In genomic region chr4:82422616-82423015, GRCh38 we compare ENCODE assay signal across 24 cellular contexts. TPM values are rescaled to one million over a fixed set of nuclear protein-coding genes. Genes with fewer than 3 reads are reported as not detected.
A peak's percentile ranks its signal among the peaks of the same experiment; 100 is the strongest.
DNase-seq lines count a peak whose midpoint lies in the region; ATAC-seq, FAIRE-seq and TF ChIP-seq lines count a peak whose summit lies in the region.
"Had no signal": no experiment of that assay in that cellular context is flagged by ENCODE, and none has a peak within 500 bp of the region (broad histone marks: within the 10 kb centered on the region; RNA-seq: fewer than 3 reads in every experiment).

No MANE protein-coding gene starts in this region.

- TF ChIP-seq EP300 in H1 (IDR thresholded peaks at IDR 0.05; ENCODE audit: borderline replicate concordance in 1 of 2, low read depth in 2 of 2, low read length in 2 of 2) (no peak), ovary (IDR thresholded peaks at IDR 0.05) (no peak)

- H2AK5ac ChIP-seq in H1 (ENCODE audit: low read depth, low read length), result no peak overlapping the region

- no peak; a peak in 1 of 3 replicates for TF ChIP-seq POLR2A in H1 (IDR thresholded peaks at IDR 0.05; ENCODE audit: control extremely low read depth in 1 of 2, low read depth in 2 of 2, low read length in 2 of 2)
- no peak for TF ChIP-seq POLR2A in ovary (IDR thresholded peaks at IDR 0.05)

- no peak overlapping the region for H3K9ac ChIP-seq in H1 (replicated peaks in 1 of 4; ENCODE audit: extremely low read depth in 1 of 4, low read depth in 3 of 4, low read length in 3 of 4)

- H4K91ac ChIP-seq in H1 (replicated peaks; ENCODE audit: insufficient read length, low read length), result no peak overlapping the region

- WGBS in H1 (ENCODE audit: extremely low coverage in 1 of 2, insufficient coverage in 1 of 2, insufficient read length in 1 of 2, insufficient replicate concordance in 2 of 2, low coverage in 1 of 2, low lambda C conversion rate in 2 of 2, missing lambda C conversion rate in 1 of 2), 2 experiments, result 92% methylated on average over 5 of the region's 5 CpGs; no CpG with 5 or more reads in 1 of the 2 experiments
- 77 to 83% (median 78%) methylated on average over 5 of the region's 5 CpGs for WGBS in ovary, 3 donors

- FAIRE-seq in H1 (lab: Jason Lieb, UNC), result peak; percentile 7
- FAIRE-seq: small intestine, urothelium cell line had no signal

- peaks cover 55% of the 10 kb centered on the region for H3K4me1 Mint-ChIP-seq in activated naive CD8-positive, alpha-beta T cell (ENCODE audit: low read depth)
- peaks cover 47% of the 10 kb centered on the region for H3K4me1 Mint-ChIP-seq in activated naive CD8-positive, alpha-beta T cell treated with anti-CD3 and anti-CD28 coated beads, Interleukin-2, amount 50 U/mL, for 24 hours

- no peaks in the 10 kb centered on the region for H3K79me1 ChIP-seq in H1 (ENCODE audit: low read depth, low read length)

- POLR2A ChIA-PET in H1 (lab: Charles Lee; ENCODE audit: partially characterized antibody), result interaction anchor here (1.0 to 4.6 kb wide), 15 partner anchors 9 to 74 kb away, joined by 3 to 152 read pairs (median 9); partner anchors contain the start of gene HNRNPD

- H3K4me1 ChIP-seq in H1 (replicated peaks in 1 of 4; ENCODE audit: control insufficient read depth in 3 of 4, insufficient read depth in 4 of 4, low read length in 3 of 4), result peaks cover 0 to 3% (median 2%) of the 10 kb centered on the region in 4 experiments; a peak in 3 of 7 replicates
- H3K4me1 ChIP-seq in ovary (ENCODE audit: insufficient read depth), result peaks cover 3% of the 10 kb centered on the region

- H2AFZ ChIP-seq in H1 (ENCODE audit: low read length), result no peak overlapping the region

- no peak overlapping the region for H3K23ac ChIP-seq in H1 (ENCODE audit: insufficient read length)

- no peak overlapping the region for H3K56ac ChIP-seq in H1 (replicated peaks; ENCODE audit: insufficient read length, low read depth, low read length)

- DNase-seq in activated naive CD8-positive, alpha-beta T cell treated with anti-CD3 and anti-CD28 coated beads, Interleukin-2, amount 50 U/mL, for 24 hours, result no peak
- DNase-seq in NAMALWA (ENCODE audit: low spot score) (peak; percentile 55), H1 (ENCODE audit: low read depth in 1 of 2, low spot score in 2 of 2) (no peak), ovary (no peak)
- no peak for DNase-seq in stimulated activated naive CD4-positive, alpha-beta T cell treated with Interleukin-2 at 50 U/mL for 16 hours (lab: John Stamatoyannopoulos, UW)
- DNase-seq: activated CD4-positive, alpha-beta T cell treated with anti-CD3 and anti-CD28 coated beads, Interleukin-2, amount 50 U/mL, for 48 hours; activated effector memory CD4-positive, alpha-beta T cell treated with Interleukin-2 at 50 U/mL for 16 hours; activated naive CD8-positive, alpha-beta T cell treated with anti-CD3 and anti-CD28 coated beads, Interleukin-2, amount 10 ng/mL, durations not matched to agents 7 days and 5 days; effector memory CD8-positive, alpha-beta T cell; HCEC 1CT; NCI-H1092; NCI-H1694 treated with DMSO at 0.1 percent for 48 hours; NCI-H2171; NCI-H510A treated with DMSO at 0.1 percent for 48 hours; small intestine; T-helper 2 cell had no signal

- H3K27ac ChIP-seq in H1 (ENCODE audit: low read depth, low read length) (no peak overlapping the region), ovary (no peak overlapping the region)
- H3K27ac ChIP-seq: HL-60, right atrium auricular region, thoracic aorta had no signal

- H3K36me3 ChIP-seq in H1 (ENCODE audit: control insufficient read depth in 2 of 4, insufficient read depth in 4 of 4, low read length in 3 of 4), result peaks cover 12 to 47% (median 37%) of the 10 kb centered on the region in 4 experiments
- H3K36me3 ChIP-seq in ovary, result no peaks in the 10 kb centered on the region

- no peak overlapping the region for H3K4me3 ChIP-seq in H1 (ENCODE audit: extremely low read depth in 1 of 4, insufficient read depth in 2 of 4, low read depth in 3 of 4, low read length in 4 of 4)
- H3K4me3 ChIP-seq in ovary, result no peak overlapping the region
- H3K4me3 ChIP-seq: right atrium auricular region, thoracic aorta had no signal

- no peak overlapping the region for H3K4me3 Mint-ChIP-seq in activated naive CD8-positive, alpha-beta T cell
- no peak overlapping the region for H3K4me3 Mint-ChIP-seq in activated naive CD8-positive, alpha-beta T cell treated with anti-CD3 and anti-CD28 coated beads, Interleukin-2, amount 50 U/mL, for 24 hours
- H3K4me3 Mint-ChIP-seq: activated naive CD8-positive, alpha-beta T cell treated with anti-CD3 and anti-CD28 coated beads, Interleukin-2, amount 10 ng/mL, durations not matched to agents 7 days and 5 days; memory B cell; stimulated activated naive CD8-positive, alpha-beta T cell treated with anti-CD3 and anti-CD28 coated beads, Interleukin-15, Interleukin-2, amounts not matched to agents 100 ng/mL and 50 ng/mL, for 24 hours had no signal

- H2BK12ac ChIP-seq in H1 (ENCODE audit: low read depth, low read length), result no peak overlapping the region

- no peak for TF ChIP-seq CTCF in H1 (IDR thresholded peaks at IDR 0.05; ENCODE audit: control extremely low read depth in 1 of 3, insufficient read depth in 1 of 3, low read depth in 1 of 3, low read length in 3 of 3)
- no peak for TF ChIP-seq CTCF in ovary (IDR thresholded peaks at IDR 0.05)

- no peaks in the 10 kb centered on the region for H3K23me2 ChIP-seq in H1 (ENCODE audit: low read depth, low read length)

- no peak for ATAC-seq in activated naive CD8-positive, alpha-beta T cell treated with anti-CD3 and anti-CD28 coated beads, Interleukin-2, amount 50 U/mL, for 24 hours
- no peak for ATAC-seq in GM18517 (IDR thresholded peaks at IDR 0.05; ENCODE audit: unreplicated experiment)
- ATAC-seq: effector memory CD8-positive, alpha-beta T cell had no signal

- no peaks in the 10 kb centered on the region for H3K27me3 Mint-ChIP-seq in activated naive CD8-positive, alpha-beta T cell
- H3K27me3 Mint-ChIP-seq in activated naive CD8-positive, alpha-beta T cell treated with anti-CD3 and anti-CD28 coated beads, Interleukin-2, amount 50 U/mL, for 24 hours, result peaks cover 2% of the 10 kb centered on the region
- H3K27me3 Mint-ChIP-seq: memory B cell had no signal

- no peak for TF ChIP-seq RAD21 in H1 (IDR thresholded peaks at IDR 0.05 in 1 of 2, conservative IDR thresholded peaks at IDR 0.05 in 1 of 2; ENCODE audit: low read depth in 2 of 2, low read length in 2 of 2)

- H3K4ac ChIP-seq in H1 (replicated peaks; ENCODE audit: insufficient read length, low read depth, low read length), result no peak overlapping the region

- no peak overlapping the region for H2BK5ac ChIP-seq in H1 (ENCODE audit: low read depth, low read length)

- no peaks in the 10 kb centered on the region for H3K27me3 ChIP-seq in H1 (replicated peaks in 1 of 4; ENCODE audit: control insufficient read depth in 3 of 4, extremely low read depth in 1 of 4, insufficient read depth in 3 of 4, low read length in 3 of 4)
- no peaks in the 10 kb centered on the region for H3K27me3 ChIP-seq in ovary
- H3K27me3 ChIP-seq: right atrium auricular region had no signal

- no peak overlapping the region for H4K8ac ChIP-seq in H1 (ENCODE audit: extremely low read depth, insufficient read depth, low read length)

- no peaks in the 10 kb centered on the region for H3K9me3 ChIP-seq in H1 (ENCODE audit: insufficient read depth in 2 of 2, low read depth in 1 of 2, low read length in 1 of 2)
- no peaks in the 10 kb centered on the region for H3K9me3 ChIP-seq in ovary
- H3K9me3 ChIP-seq: right atrium auricular region, thoracic aorta had no signal

- H3K14ac ChIP-seq in H1 (ENCODE audit: insufficient read length), result no peak overlapping the region

- H3K18ac ChIP-seq in H1 (ENCODE audit: extremely low read depth, low read length), result no peak overlapping the region

- no peak overlapping the region for H3K4me2 ChIP-seq in H1 (ENCODE audit: insufficient read depth in 1 of 2, low read depth in 2 of 2, low read length in 2 of 2)

- H3K79me2 ChIP-seq in H1 (ENCODE audit: control insufficient read depth in 1 of 2, insufficient read depth in 2 of 2, low read length in 2 of 2), result peaks cover 9 to 28% of the 10 kb centered on the region in 2 experiments

- peak overlapping the region; percentile 86 for H3K27ac Mint-ChIP-seq in activated naive CD8-positive, alpha-beta T cell
- H3K27ac Mint-ChIP-seq in activated naive CD8-positive, alpha-beta T cell treated with anti-CD3 and anti-CD28 coated beads, Interleukin-2, amount 50 U/mL, for 24 hours, result no peak overlapping the region
- H3K27ac Mint-ChIP-seq: activated naive CD8-positive, alpha-beta T cell treated with anti-CD3 and anti-CD28 coated beads, Interleukin-2, amount 10 ng/mL, durations not matched to agents 7 days and 5 days; memory B cell had no signal

- peaks cover 18 to 20% of the 10 kb centered on the region in 2 experiments for H4K20me1 ChIP-seq in H1 (replicated peaks in 1 of 2; ENCODE audit: control insufficient read depth in 1 of 2, insufficient read depth in 2 of 2, low read length in 2 of 2)

- H3K9me3 Mint-ChIP-seq in activated naive CD8-positive, alpha-beta T cell (ENCODE audit: low read depth), result no peaks in the 10 kb centered on the region
- H3K9me3 Mint-ChIP-seq in activated naive CD8-positive, alpha-beta T cell treated with anti-CD3 and anti-CD28 coated beads, Interleukin-2, amount 50 U/mL, for 24 hours, result no peaks in the 10 kb centered on the region
- H3K9me3 Mint-ChIP-seq: activated naive CD8-positive, alpha-beta T cell treated with anti-CD3 and anti-CD28 coated beads, Interleukin-2, amount 10 ng/mL, durations not matched to agents 7 days and 5 days; effector memory CD8-positive, alpha-beta T cell; memory B cell; stimulated activated naive CD8-positive, alpha-beta T cell treated with anti-CD3 and anti-CD28 coated beads, Interleukin-15, Interleukin-2, amounts not matched to agents 100 ng/mL and 50 ng/mL, for 24 hours had no signal

- no peak overlapping the region for H2BK120ac ChIP-seq in H1 (replicated peaks; ENCODE audit: low read depth, low read length)

- intact Hi-C loops in ovary (cut with DNase I), result no loop called here

- H2BK15ac ChIP-seq in H1 (ENCODE audit: low read length), result no peak overlapping the region

- CTCF ChIA-PET in H1 (lab: Charles Lee; ENCODE audit: partially characterized antibody), result no interaction called here

- no peak overlapping the region for H2BK20ac ChIP-seq in H1 (ENCODE audit: low read length)

- H4K5ac ChIP-seq in H1 (ENCODE audit: insufficient read length, low read depth, low read length), result no peak overlapping the region

- H3K36me3 Mint-ChIP-seq in activated naive CD8-positive, alpha-beta T cell, result peaks cover 31% of the 10 kb centered on the region
- peaks cover 51% of the 10 kb centered on the region for H3K36me3 Mint-ChIP-seq in activated naive CD8-positive, alpha-beta T cell treated with anti-CD3 and anti-CD28 coated beads, Interleukin-2, amount 50 U/mL, for 24 hours (ENCODE audit: low read depth)

RNA-seq across cellular contexts. Expression of gene HNRNPDL, which starts 7.6 kb away (rescaled TPM):
- 408 and 411 TPM in 2 replicates for total RNA-seq in H1 (2021; fragmentation: NEBNext Ultra II Directional; extraction: Animal tissue kit (Norgen Biotek cat#: 25700))
- polyA plus RNA-seq in H1 (2011; rRNA removed) (133 and 197 TPM in 2 replicates), ovary (100 to 1,000 TPM; 314 to 381 TPM)
- polyA plus RNA-seq in H1 (2011; cell fraction: cytosol; rRNA removed), result 371 TPM
- polyA plus RNA-seq in H1 (2011; cell fraction: nucleus; rRNA removed), result 158 TPM
- 321 to 400 TPM (median 352 TPM) in 4 replicates for polyA plus RNA-seq in H1 (2012, experiment 1 of 2)
- 68.1 TPM for polyA plus RNA-seq in H1 (2012, experiment 2 of 2)
- 392 TPM for polyA plus RNA-seq in H1 (2013, experiment 1 of 2)
- polyA plus RNA-seq in H1 (2013, experiment 2 of 2), result 386 TPM
- polyA minus RNA-seq in H1 (2011; rRNA and poly(A)+ RNA removed), result 31.2 and 33.1 TPM in 2 replicates
- 81.2 TPM for polyA minus RNA-seq in H1 (2011; cell fraction: cytosol; rRNA and poly(A)+ RNA removed)
- polyA minus RNA-seq in H1 (2011; cell fraction: nucleus; rRNA and poly(A)+ RNA removed), result 136 TPM
- total RNA-seq in ovary, result 100 to 1,000 TPM; 204 to 406 (median 337) TPM

RNA-seq across cellular contexts. Expression of gene ENOPH1, which starts 7.8 kb away (rescaled TPM):
- 83.0 and 89.3 TPM in 2 replicates for total RNA-seq in H1 (2021; fragmentation: NEBNext Ultra II Directional; extraction: Animal tissue kit (Norgen Biotek cat#: 25700))
- 19.7 and 25.1 TPM in 2 replicates for polyA plus RNA-seq in H1 (2011; rRNA removed)
- polyA plus RNA-seq in H1 (2011; cell fraction: cytosol; rRNA removed), result 34.9 TPM
- 22.6 TPM for polyA plus RNA-seq in H1 (2011; cell fraction: nucleus; rRNA removed)
- polyA plus RNA-seq in H1 (2012, experiment 1 of 2), result 61.7 to 75.0 TPM (median 64.4 TPM) in 4 replicates
- 15.3 TPM for polyA plus RNA-seq in H1 (2012, experiment 2 of 2)
- polyA plus RNA-seq in H1 (2013, experiment 1 of 2), result 49.3 TPM
- 49.9 TPM for polyA plus RNA-seq in H1 (2013, experiment 2 of 2)
- 19.9 and 22.3 TPM in 2 replicates for polyA minus RNA-seq in H1 (2011; rRNA and poly(A)+ RNA removed)
- polyA minus RNA-seq in H1 (2011; cell fraction: cytosol; rRNA and poly(A)+ RNA removed), result 19.0 TPM
- polyA minus RNA-seq in H1 (2011; cell fraction: nucleus; rRNA and poly(A)+ RNA removed), result 23.6 TPM
- 10 to 100 TPM; 16.1 to 34.2 (median 24.1) TPM for total RNA-seq in ovary
- polyA plus RNA-seq in ovary, result 10 to 100 TPM; 23.5 to 27.3 TPM

RNA-seq across cellular contexts. Expression of gene HNRNPD, which starts 48.8 kb away (rescaled TPM):
- total RNA-seq in H1 (2021; fragmentation: NEBNext Ultra II Directional; extraction: Animal tissue kit (Norgen Biotek cat#: 25700)), result 642 and 646 TPM in 2 replicates
- 118 and 144 TPM in 2 replicates for polyA plus RNA-seq in H1 (2011; rRNA removed)
- 153 TPM for polyA plus RNA-seq in H1 (2011; cell fraction: cytosol; rRNA removed)
- 156 TPM for polyA plus RNA-seq in H1 (2011; cell fraction: nucleus; rRNA removed)
- polyA plus RNA-seq in H1 (2012, experiment 1 of 2), result 510 to 581 TPM (median 530 TPM) in 4 replicates
- polyA plus RNA-seq in H1 (2012, experiment 2 of 2), result 265 TPM
- 610 TPM for polyA plus RNA-seq in H1 (2013, experiment 1 of 2)
- polyA plus RNA-seq in H1 (2013, experiment 2 of 2), result 607 TPM
- polyA minus RNA-seq in H1 (2011; rRNA and poly(A)+ RNA removed), result 33.5 and 37.3 TPM in 2 replicates
- polyA minus RNA-seq in H1 (2011; cell fraction: cytosol; rRNA and poly(A)+ RNA removed), result 85.3 TPM
- 102 TPM for polyA minus RNA-seq in H1 (2011; cell fraction: nucleus; rRNA and poly(A)+ RNA removed)
- 100 to 1,000 TPM in 6 of 7 donors, 10 to 100 TPM in 1; 85.1 to 243 (median 185) TPM for total RNA-seq in ovary
- polyA plus RNA-seq in ovary, result 100 to 1,000 TPM; 168 to 520 TPM
